In genomic region chr7:127304087-127304486, GRCh38 we compare ENCODE assay signal across 1 cellular context.
TF ChIP-seq lines count a peak whose summit lies in the region.

No MANE protein-coding gene starts in this region.

TF ChIP-seq in SK-N-SH treated with all-trans-retinoic acid at 6 μM for 48 hours, 23 proteins besides CTCF, POLR2A, EP300 and RAD21 (continued from another document):
- no peak for TF ChIP-seq OSR1 (CRISPR knock-in tag; IDR thresholded peaks at IDR 0.05)
- TF ChIP-seq ZC3H10 (CRISPR knock-in tag; IDR thresholded peaks at IDR 0.05) = no peak
- no peak for TF ChIP-seq BACH2 (CRISPR knock-in tag; IDR thresholded peaks at IDR 0.05; ENCODE audit: borderline replicate concordance)
- TF ChIP-seq TOX (CRISPR knock-in tag; IDR thresholded peaks at IDR 0.05; ENCODE audit: borderline replicate concordance) = no peak
- no peak for TF ChIP-seq ZNF8 (CRISPR knock-in tag; IDR thresholded peaks at IDR 0.05)
- no peak for TF ChIP-seq ISL1 (CRISPR knock-in tag; IDR thresholded peaks at IDR 0.05)
- no peak for TF ChIP-seq RARB (CRISPR knock-in tag; IDR thresholded peaks at IDR 0.05)
- no peak for TF ChIP-seq TSHZ2 (CRISPR knock-in tag; IDR thresholded peaks at IDR 0.05)
